Comparison of ENCODE assay signal across 1 cellular context in the genomic region with DNA sequence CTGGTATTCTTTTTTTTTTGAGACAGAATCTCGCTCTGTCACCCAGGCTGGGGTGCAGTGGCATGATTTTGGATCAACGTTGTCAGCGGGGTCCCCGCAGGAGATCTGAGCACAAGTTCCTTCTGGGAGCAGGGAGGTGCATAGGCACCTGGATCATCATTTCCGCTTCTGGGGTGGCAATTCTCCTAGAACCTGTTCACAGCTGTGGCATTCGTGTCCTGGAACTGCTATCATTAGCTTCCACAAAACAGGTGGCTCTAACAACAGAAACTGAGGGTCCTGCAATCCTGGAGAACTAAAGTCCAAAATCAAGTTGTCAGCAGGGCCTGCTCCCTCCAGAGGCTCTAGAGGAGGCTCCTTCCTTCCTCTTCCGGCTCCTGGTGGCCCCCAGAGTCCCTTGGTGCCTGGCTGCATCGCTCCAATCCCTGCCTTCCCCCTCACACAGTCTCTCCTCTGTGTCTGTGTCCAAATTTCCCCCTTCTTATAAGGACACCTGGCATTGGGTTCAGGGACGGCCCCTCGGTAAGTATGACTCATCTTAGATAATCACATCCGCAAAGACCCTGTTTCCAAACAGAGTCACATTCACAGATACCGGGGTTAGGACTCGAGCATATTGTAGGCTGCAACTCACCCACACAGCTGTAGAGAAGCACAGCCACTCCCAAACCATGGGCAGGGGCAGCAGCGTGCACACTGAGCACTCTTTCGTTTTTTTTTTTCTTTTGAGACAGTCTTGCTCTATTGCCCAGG.
A peak's percentile ranks its signal among the peaks of the same experiment; 100 is the strongest.
TF ChIP-seq lines count a peak whose summit lies in the region.

No MANE protein-coding gene starts in this region.

TF ChIP-seq in HepG2, 621 proteins besides CTCF, POLR2A, EP300 and RAD21 (continued from another document and continues in another):
- TF ChIP-seq, protein P1, sequence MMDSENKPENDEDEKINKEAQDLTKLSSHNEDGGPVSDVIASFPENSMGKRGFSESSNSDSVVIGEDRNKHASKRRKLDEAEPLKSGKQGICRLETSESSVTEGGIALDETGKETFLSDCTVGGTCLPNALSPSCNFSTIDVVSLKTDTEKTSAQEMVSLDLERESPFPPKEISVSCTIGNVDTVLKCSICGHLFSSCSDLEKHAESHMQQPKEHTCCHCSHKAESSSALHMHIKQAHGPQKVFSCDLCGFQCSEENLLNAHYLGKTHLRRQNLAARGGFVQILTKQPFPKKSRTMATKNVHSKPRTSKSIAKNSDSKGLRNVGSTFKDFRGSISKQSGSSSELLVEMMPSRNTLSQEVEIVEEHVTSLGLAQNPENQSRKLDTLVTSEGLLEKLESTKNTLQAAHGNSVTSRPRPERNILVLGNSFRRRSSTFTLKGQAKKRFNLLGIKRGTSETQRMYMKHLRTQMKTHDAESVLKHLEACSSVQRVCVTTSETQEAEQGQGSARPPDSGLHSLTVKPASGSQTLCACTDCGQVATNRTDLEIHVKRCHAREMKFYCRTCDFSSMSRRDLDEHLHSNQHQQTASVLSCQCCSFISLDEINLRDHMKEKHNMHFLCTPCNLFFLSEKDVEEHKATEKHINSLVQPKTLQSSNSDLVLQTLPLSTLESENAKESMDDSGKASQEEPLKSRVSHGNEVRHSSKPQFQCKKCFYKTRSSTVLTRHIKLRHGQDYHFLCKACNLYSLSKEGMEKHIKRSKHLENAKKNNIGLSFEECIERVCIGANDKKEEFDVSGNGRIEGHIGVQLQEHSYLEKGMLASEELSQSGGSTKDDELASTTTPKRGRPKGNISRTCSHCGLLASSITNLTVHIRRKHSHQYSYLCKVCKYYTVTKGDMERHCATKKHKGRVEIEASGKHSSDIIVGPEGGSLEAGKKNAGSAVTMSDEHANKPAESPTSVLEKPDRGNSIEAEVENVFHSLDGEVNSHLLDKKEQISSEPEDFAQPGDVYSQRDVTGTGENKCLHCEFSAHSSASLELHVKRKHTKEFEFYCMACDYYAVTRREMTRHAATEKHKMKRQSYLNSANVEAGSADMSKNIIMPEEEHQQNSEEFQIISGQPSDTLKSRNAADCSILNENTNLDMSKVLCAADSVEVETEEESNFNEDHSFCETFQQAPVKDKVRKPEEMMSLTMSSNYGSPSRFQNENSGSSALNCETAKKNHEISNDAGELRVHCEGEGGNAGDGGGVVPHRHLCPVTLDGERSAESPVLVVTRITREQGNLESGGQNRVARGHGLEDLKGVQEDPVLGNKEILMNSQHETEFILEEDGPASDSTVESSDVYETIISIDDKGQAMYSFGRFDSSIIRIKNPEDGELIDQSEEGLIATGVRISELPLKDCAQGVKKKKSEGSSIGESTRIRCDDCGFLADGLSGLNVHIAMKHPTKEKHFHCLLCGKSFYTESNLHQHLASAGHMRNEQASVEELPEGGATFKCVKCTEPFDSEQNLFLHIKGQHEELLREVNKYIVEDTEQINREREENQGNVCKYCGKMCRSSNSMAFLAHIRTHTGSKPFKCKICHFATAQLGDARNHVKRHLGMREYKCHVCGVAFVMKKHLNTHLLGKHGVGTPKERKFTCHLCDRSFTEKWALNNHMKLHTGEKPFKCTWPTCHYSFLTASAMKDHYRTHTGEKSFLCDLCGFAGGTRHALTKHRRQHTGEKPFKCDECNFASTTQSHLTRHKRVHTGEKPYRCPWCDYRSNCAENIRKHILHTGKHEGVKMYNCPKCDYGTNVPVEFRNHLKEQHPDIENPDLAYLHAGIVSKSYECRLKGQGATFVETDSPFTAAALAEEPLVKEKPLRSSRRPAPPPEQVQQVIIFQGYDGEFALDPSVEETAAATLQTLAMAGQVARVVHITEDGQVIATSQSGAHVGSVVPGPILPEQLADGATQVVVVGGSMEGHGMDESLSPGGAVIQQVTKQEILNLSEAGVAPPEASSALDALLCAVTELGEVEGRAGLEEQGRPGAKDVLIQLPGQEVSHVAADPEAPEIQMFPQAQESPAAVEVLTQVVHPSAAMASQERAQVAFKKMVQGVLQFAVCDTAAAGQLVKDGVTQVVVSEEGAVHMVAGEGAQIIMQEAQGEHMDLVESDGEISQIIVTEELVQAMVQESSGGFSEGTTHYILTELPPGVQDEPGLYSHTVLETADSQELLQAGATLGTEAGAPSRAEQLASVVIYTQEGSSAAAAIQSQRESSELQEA (CRISPR knock-in tag; IDR thresholded peaks at IDR 0.05; ENCODE audit: not compliant biosample characterization), result no peak
- TF ChIP-seq AKNA (CRISPR knock-in tag; IDR thresholded peaks at IDR 0.05; ENCODE audit: borderline replicate concordance), result no peak
- TF ChIP-seq, protein P2, sequence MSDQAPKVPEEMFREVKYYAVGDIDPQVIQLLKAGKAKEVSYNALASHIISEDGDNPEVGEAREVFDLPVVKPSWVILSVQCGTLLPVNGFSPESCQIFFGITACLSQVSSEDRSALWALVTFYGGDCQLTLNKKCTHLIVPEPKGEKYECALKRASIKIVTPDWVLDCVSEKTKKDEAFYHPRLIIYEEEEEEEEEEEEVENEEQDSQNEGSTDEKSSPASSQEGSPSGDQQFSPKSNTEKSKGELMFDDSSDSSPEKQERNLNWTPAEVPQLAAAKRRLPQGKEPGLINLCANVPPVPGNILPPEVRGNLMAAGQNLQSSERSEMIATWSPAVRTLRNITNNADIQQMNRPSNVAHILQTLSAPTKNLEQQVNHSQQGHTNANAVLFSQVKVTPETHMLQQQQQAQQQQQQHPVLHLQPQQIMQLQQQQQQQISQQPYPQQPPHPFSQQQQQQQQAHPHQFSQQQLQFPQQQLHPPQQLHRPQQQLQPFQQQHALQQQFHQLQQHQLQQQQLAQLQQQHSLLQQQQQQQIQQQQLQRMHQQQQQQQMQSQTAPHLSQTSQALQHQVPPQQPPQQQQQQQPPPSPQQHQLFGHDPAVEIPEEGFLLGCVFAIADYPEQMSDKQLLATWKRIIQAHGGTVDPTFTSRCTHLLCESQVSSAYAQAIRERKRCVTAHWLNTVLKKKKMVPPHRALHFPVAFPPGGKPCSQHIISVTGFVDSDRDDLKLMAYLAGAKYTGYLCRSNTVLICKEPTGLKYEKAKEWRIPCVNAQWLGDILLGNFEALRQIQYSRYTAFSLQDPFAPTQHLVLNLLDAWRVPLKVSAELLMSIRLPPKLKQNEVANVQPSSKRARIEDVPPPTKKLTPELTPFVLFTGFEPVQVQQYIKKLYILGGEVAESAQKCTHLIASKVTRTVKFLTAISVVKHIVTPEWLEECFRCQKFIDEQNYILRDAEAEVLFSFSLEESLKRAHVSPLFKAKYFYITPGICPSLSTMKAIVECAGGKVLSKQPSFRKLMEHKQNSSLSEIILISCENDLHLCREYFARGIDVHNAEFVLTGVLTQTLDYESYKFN (CRISPR knock-in tag; conservative IDR thresholded peaks at IDR 0.05), result peak; percentile 74
- TF ChIP-seq TOPORS (CRISPR knock-in tag; IDR thresholded peaks at IDR 0.05), result no peak
- no peak for TF ChIP-seq ZNF790 (CRISPR knock-in tag; IDR thresholded peaks at IDR 0.05; ENCODE audit: borderline replicate concordance)
- TF ChIP-seq XRCC5 (optimal IDR thresholded peaks at IDR 0.05; ENCODE audit: low read length), result peak; percentile 23
- no peak for TF ChIP-seq ZNF143 (CRISPR knock-in tag; IDR thresholded peaks at IDR 0.05)
- no peak for TF ChIP-seq ZNF160 (CRISPR knock-in tag; IDR thresholded peaks at IDR 0.05)
- TF ChIP-seq TRIM22 (IDR thresholded peaks at IDR 0.05), result no peak
- no peak; a peak in 1 of 4 replicates for TF ChIP-seq HMGXB4 (CRISPR knock-in tag; IDR thresholded peaks at IDR 0.05; ENCODE audit: borderline replicate concordance in 1 of 2, low read depth in 1 of 2)
- TF ChIP-seq ZNF549 (CRISPR knock-in tag; IDR thresholded peaks at IDR 0.05), result no peak
- TF ChIP-seq MATR3 (CRISPR knock-in tag; IDR thresholded peaks at IDR 0.05), result no peak
- TF ChIP-seq ZNF20 (CRISPR knock-in tag; IDR thresholded peaks at IDR 0.05), result no peak
- TF ChIP-seq, protein P3, sequence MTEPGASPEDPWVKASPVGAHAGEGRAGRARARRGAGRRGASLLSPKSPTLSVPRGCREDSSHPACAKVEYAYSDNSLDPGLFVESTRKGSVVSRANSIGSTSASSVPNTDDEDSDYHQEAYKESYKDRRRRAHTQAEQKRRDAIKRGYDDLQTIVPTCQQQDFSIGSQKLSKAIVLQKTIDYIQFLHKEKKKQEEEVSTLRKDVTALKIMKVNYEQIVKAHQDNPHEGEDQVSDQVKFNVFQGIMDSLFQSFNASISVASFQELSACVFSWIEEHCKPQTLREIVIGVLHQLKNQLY (CRISPR knock-in tag; IDR thresholded peaks at IDR 0.05), result no peak
- no peak for TF ChIP-seq KLF15 (CRISPR knock-in tag; IDR thresholded peaks at IDR 0.05; ENCODE audit: borderline replicate concordance)
- TF ChIP-seq NAIF1 (CRISPR knock-in tag; IDR thresholded peaks at IDR 0.05; ENCODE audit: borderline replicate concordance), result no peak
- TF ChIP-seq, protein P4, sequence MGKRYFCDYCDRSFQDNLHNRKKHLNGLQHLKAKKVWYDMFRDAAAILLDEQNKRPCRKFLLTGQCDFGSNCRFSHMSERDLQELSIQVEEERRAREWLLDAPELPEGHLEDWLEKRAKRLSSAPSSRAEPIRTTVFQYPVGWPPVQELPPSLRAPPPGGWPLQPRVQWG (CRISPR knock-in tag; IDR thresholded peaks at IDR 0.05; ENCODE audit: borderline replicate concordance, low read depth), result no peak
- no peak for TF ChIP-seq BRD4 (CRISPR knock-in tag; IDR thresholded peaks at IDR 0.05)
- peak in 1 of 2 experiments; percentile 72; a peak in 2 of 4 replicates for TF ChIP-seq ATF4 (CRISPR knock-in tag; IDR thresholded peaks at IDR 0.05)
- TF ChIP-seq ZSCAN29 (CRISPR knock-in tag; conservative IDR thresholded peaks at IDR 0.05), result 0 out of 2 replicates have a peak, but pooled peaks have one; percentile 48
- TF ChIP-seq CCDC6 (CRISPR knock-in tag; IDR thresholded peaks at IDR 0.05), result no peak
- TF ChIP-seq DPF2 (CRISPR knock-in tag; IDR thresholded peaks at IDR 0.05; ENCODE audit: borderline replicate concordance, low read depth), result 0 out of 2 replicates have a peak, but pooled peaks have one; percentile 66
- no peak for TF ChIP-seq ZNF234 (CRISPR knock-in tag; conservative IDR thresholded peaks at IDR 0.05)
- TF ChIP-seq ZNF382 (CRISPR knock-in tag; IDR thresholded peaks at IDR 0.05; ENCODE audit: borderline replicate concordance), result no peak
- no peak for TF ChIP-seq ATF1 (CRISPR knock-in tag; IDR thresholded peaks at IDR 0.05)
- TF ChIP-seq IKZF1 (IDR thresholded peaks at IDR 0.05), result no peak
- TF ChIP-seq ZNF839 (CRISPR knock-in tag; IDR thresholded peaks at IDR 0.05; ENCODE audit: borderline replicate concordance), result no peak
- no peak for TF ChIP-seq ZNF30 (CRISPR knock-in tag; IDR thresholded peaks at IDR 0.05)
